ENCODE assay signal across 8 cellular contexts in the genomic region with DNA sequence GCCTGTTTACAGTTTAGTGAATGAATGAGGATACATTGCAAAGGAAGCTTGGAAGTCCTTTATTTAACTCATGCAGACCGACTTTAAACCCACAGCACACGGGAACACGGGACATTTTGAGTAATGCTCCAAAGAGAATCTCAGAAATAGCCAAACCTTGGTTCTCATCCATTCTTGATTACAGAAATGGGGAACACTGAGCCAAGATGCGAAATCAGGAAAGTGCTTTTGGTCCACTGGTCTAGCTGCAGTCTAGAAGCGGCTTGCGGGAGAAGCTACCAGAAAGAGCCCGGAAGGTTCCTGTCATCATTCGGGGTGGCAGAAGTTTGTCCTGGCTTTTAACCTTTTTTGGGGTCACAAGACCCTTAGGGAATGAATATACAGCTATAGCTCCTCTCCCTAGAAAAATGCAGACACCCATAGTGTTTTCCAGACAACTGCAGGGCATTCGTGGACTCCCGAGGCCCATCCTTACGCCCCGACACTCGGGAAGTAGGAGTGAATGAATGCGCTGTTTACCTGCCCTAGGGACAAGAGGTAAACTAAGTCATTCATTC. TPM values are rescaled to one million over a fixed set of nuclear protein-coding genes. Genes with fewer than 3 reads are reported as not detected.
DNase-seq lines count a peak whose midpoint lies in the region; ATAC-seq, FAIRE-seq and TF ChIP-seq lines count a peak whose summit lies in the region.

No MANE protein-coding gene starts in this region.

- peak overlapping the region; percentile 89 for H2AFZ ChIP-seq in keratinocyte (ENCODE audit: control insufficient read depth, low read length)

- peak overlapping the region; percentile 64 for H3K4me3 Mint-ChIP-seq in T-helper 1 cell treated with Interleukin-12 subunit alpha and Interleukin-12 subunit beta and Interleukin-4 antibody, amounts not matched to agents 30 μg/mL and 1 μg/mL, for 36 hours
- peak overlapping the region; percentile 63 for H3K4me3 Mint-ChIP-seq in activated T-helper 2 cell treated with anti-CD3 and anti-CD28 coated beads, Interferon-gamma antibody, Interleukin-2, Interleukin-4, amounts not matched to agents 10 μg/mL and 5 μg/mL and 100 μg/mL, durations not matched to agents 14 hours and 24 hours and 36 hours (ENCODE audit: low read depth)

- H3K9me3 ChIP-seq in keratinocyte (ENCODE audit: control insufficient read depth, low read depth, low read length) = no peaks in the 10 kb centered on the region

- peaks cover 17% of the 10 kb centered on the region for H3K4me1 ChIP-seq in keratinocyte (ENCODE audit: control insufficient read depth, extremely low read depth, insufficient read depth, low read length)

- DNase-seq in T-helper 1 cell (no peak), keratinocyte (ENCODE audit: low read depth, low spot score) (no peak), substantia nigra (lab: John Stamatoyannopoulos, UW) (no peak)
- no peak for DNase-seq in activated T-helper 2 cell treated with anti-CD3 and anti-CD28 coated beads, Interferon-gamma antibody, Interleukin-2, Interleukin-4, amounts not matched to agents 10 μg/mL and 5 μg/mL and 100 μg/mL, durations not matched to agents 14 hours and 24 hours and 36 hours (ENCODE audit: low spot score)
- DNase-seq in activated naive CD4-positive, alpha-beta T cell treated with anti-CD3 and anti-CD28 coated beads, Interleukin-2, amount 50 U/mL, for 72 hours (ENCODE audit: low spot score in 2 of 2) = no peak

- H3K27ac Mint-ChIP-seq in T-helper 1 cell treated with Interleukin-12 subunit alpha and Interleukin-12 subunit beta and Interleukin-4 antibody, amounts not matched to agents 30 μg/mL and 1 μg/mL, for 36 hours = peak overlapping the region; percentile 65
- H3K27ac Mint-ChIP-seq in activated T-helper 2 cell treated with anti-CD3 and anti-CD28 coated beads, Interferon-gamma antibody, Interleukin-2, Interleukin-4, amounts not matched to agents 10 μg/mL and 5 μg/mL and 100 μg/mL, durations not matched to agents 14 hours and 24 hours and 36 hours = peak overlapping the region; percentile 25
- peak overlapping the region in 1 of 2 donors; percentile 79 for H3K27ac Mint-ChIP-seq in activated naive CD4-positive, alpha-beta T cell treated with anti-CD3 and anti-CD28 coated beads, Interleukin-2, amount 50 U/mL, for 72 hours

- H3K4me1 Mint-ChIP-seq in T-helper 1 cell treated with Interleukin-12 subunit alpha and Interleukin-12 subunit beta and Interleukin-4 antibody, amounts not matched to agents 30 μg/mL and 1 μg/mL, for 36 hours (ENCODE audit: low read depth) = peaks cover 28% of the 10 kb centered on the region
- peaks cover 32% of the 10 kb centered on the region for H3K4me1 Mint-ChIP-seq in activated T-helper 2 cell treated with anti-CD3 and anti-CD28 coated beads, Interferon-gamma antibody, Interleukin-2, Interleukin-4, amounts not matched to agents 10 μg/mL and 5 μg/mL and 100 μg/mL, durations not matched to agents 14 hours and 24 hours and 36 hours (ENCODE audit: low read depth)

- H3K9ac ChIP-seq in keratinocyte (ENCODE audit: control insufficient read depth, extremely low read depth, insufficient read depth, low read length) = peak overlapping the region; percentile 75

- H3K27ac ChIP-seq in keratinocyte (ENCODE audit: control insufficient read depth, insufficient read depth, low read length) (peak overlapping the region; percentile 62), substantia nigra (ENCODE audit: low read depth, low read length, poor library complexity, severe bottlenecking) (peak overlapping the region; percentile 4)

- intact Hi-C loops in activated T-helper 2 cell treated with anti-CD3 and anti-CD28 coated beads, Interferon-gamma antibody, Interleukin-2, Interleukin-4, amounts not matched to agents 10 μg/mL and 5 μg/mL and 100 μg/mL, durations not matched to agents 14 hours and 24 hours and 36 hours (cut with micrococcal nuclease) = no loop called here

- FAIRE-seq in keratinocyte (lab: Jason Lieb, UNC) = no peak

- dilution Hi-C loops in keratinocyte (cut with MboI; ENCODE audit: extremely low pct_ligation_motif_present, low sequenced_read_pairs) = no loop called here

- H3K9me3 Mint-ChIP-seq in T-helper 1 cell treated with Interleukin-12 subunit alpha and Interleukin-12 subunit beta and Interleukin-4 antibody, amounts not matched to agents 30 μg/mL and 1 μg/mL, for 36 hours = no peaks in the 10 kb centered on the region
- no peaks in the 10 kb centered on the region for H3K9me3 Mint-ChIP-seq in activated T-helper 2 cell treated with anti-CD3 and anti-CD28 coated beads, Interferon-gamma antibody, Interleukin-2, Interleukin-4, amounts not matched to agents 10 μg/mL and 5 μg/mL and 100 μg/mL, durations not matched to agents 14 hours and 24 hours and 36 hours
- no peaks in the 10 kb centered on the region for H3K9me3 Mint-ChIP-seq in activated naive CD4-positive, alpha-beta T cell treated with anti-CD3 and anti-CD28 coated beads, Interleukin-2, amount 50 U/mL, for 72 hours

- H3K27me3 ChIP-seq in keratinocyte (ENCODE audit: control insufficient read depth, extremely low read depth, insufficient read depth, low read length) = no peaks in the 10 kb centered on the region

- H3K79me2 ChIP-seq in keratinocyte (ENCODE audit: control insufficient read depth, insufficient read depth, low read length) = peaks cover 39% of the 10 kb centered on the region

- ATAC-seq in HG02852 (IDR thresholded peaks at IDR 0.05; ENCODE audit: unreplicated experiment) (no peak), HG02973 (IDR thresholded peaks at IDR 0.05; ENCODE audit: unreplicated experiment) (no peak)
- no peak for ATAC-seq in activated naive CD4-positive, alpha-beta T cell treated with anti-CD3 and anti-CD28 coated beads, Interleukin-2, amount 50 U/mL, for 72 hours

- peaks cover 28% of the 10 kb centered on the region for H3K27me3 Mint-ChIP-seq in T-helper 1 cell treated with Interleukin-12 subunit alpha and Interleukin-12 subunit beta and Interleukin-4 antibody, amounts not matched to agents 30 μg/mL and 1 μg/mL, for 36 hours (ENCODE audit: low read depth)
- peaks cover 12% of the 10 kb centered on the region for H3K27me3 Mint-ChIP-seq in activated T-helper 2 cell treated with anti-CD3 and anti-CD28 coated beads, Interferon-gamma antibody, Interleukin-2, Interleukin-4, amounts not matched to agents 10 μg/mL and 5 μg/mL and 100 μg/mL, durations not matched to agents 14 hours and 24 hours and 36 hours (ENCODE audit: low read depth)

- H3K4me2 ChIP-seq in keratinocyte (ENCODE audit: control insufficient read depth, extremely low read depth, insufficient read depth, low read depth, low read length) = peak overlapping the region; percentile 85

- peaks cover 5% of the 10 kb centered on the region for H4K20me1 ChIP-seq in keratinocyte (ENCODE audit: control insufficient read depth, extremely low read depth, insufficient read depth, low read length)

- H3K4me3 ChIP-seq in keratinocyte (ENCODE audit: control insufficient read depth in 2 of 3, extremely low read depth in 1 of 3, insufficient read depth in 2 of 3, low read depth in 1 of 3, low read length in 3 of 3) = peak overlapping the region; percentile 65 to 92 (median 75)

- no peak for TF ChIP-seq CTCF in keratinocyte (optimal IDR thresholded peaks at IDR 0.05 in 1 of 3, IDR thresholded peaks at IDR 0.05 in 1 of 3, conservative IDR thresholded peaks at IDR 0.05 in 1 of 3; ENCODE audit: extremely low read depth in 1 of 3, insufficient read depth in 2 of 3, low read length in 3 of 3)

- H3K36me3 ChIP-seq in keratinocyte (ENCODE audit: control insufficient read depth in 2 of 2, extremely low read depth in 1 of 2, insufficient read depth in 2 of 2, low read length in 2 of 2) = peaks cover 0 to 10% of the 10 kb centered on the region in 2 experiments

- H3K9me1 ChIP-seq in keratinocyte (ENCODE audit: control insufficient read depth, extremely low read depth, insufficient read depth, low read length) = no peaks in the 10 kb centered on the region

- peaks cover 8% of the 10 kb centered on the region for H3K36me3 Mint-ChIP-seq in T-helper 1 cell treated with Interleukin-12 subunit alpha and Interleukin-12 subunit beta and Interleukin-4 antibody, amounts not matched to agents 30 μg/mL and 1 μg/mL, for 36 hours (ENCODE audit: low read depth)
- peaks cover 14% of the 10 kb centered on the region for H3K36me3 Mint-ChIP-seq in activated T-helper 2 cell treated with anti-CD3 and anti-CD28 coated beads, Interferon-gamma antibody, Interleukin-2, Interleukin-4, amounts not matched to agents 10 μg/mL and 5 μg/mL and 100 μg/mL, durations not matched to agents 14 hours and 24 hours and 36 hours (ENCODE audit: low read depth)
- peaks cover 12 to 21% of the 10 kb centered on the region in 2 donors for H3K36me3 Mint-ChIP-seq in activated naive CD4-positive, alpha-beta T cell treated with anti-CD3 and anti-CD28 coated beads, Interleukin-2, amount 50 U/mL, for 72 hours

RNA-seq across cellular contexts. Expression of a gene that starts 0.5 kb away (rescaled TPM):
- total RNA-seq in activated T-helper 2 cell treated with anti-CD3 and anti-CD28 coated beads, Interferon-gamma antibody, Interleukin-2, Interleukin-4, amounts not matched to agents 10 μg/mL and 5 μg/mL and 100 μg/mL, durations not matched to agents 14 hours and 24 hours and 36 hours = 16.3 and 16.9 TPM in 2 replicates
- 25.0 to 31.9 TPM (median 25.0 TPM) in 3 replicates for polyA plus RNA-seq in keratinocyte
- polyA plus RNA-seq in keratinocyte (2011; ENCODE audit: low read depth) = 15.7 TPM
- polyA plus RNA-seq in keratinocyte (2011; cell fraction: cytosol; rRNA removed) = 11.5 and 19.4 TPM in 2 replicates
- 42.8 and 55.0 TPM in 2 replicates for polyA plus RNA-seq in keratinocyte (2011; cell fraction: nucleus; rRNA removed)
- polyA plus RNA-seq in keratinocyte (2012; ENCODE audit: low replicate concordance) = 14.8 and 20.2 TPM in 2 replicates
- polyA minus RNA-seq in keratinocyte = 15.0 to 26.6 TPM (median 23.6 TPM) in 3 replicates
- polyA minus RNA-seq in keratinocyte (2011; cell fraction: cytosol; rRNA and poly(A)+ RNA removed) = 16.1 TPM
- polyA minus RNA-seq in keratinocyte (2011; cell fraction: nucleus; rRNA and poly(A)+ RNA removed) = 30.9 and 52.6 TPM in 2 replicates
- total RNA-seq in activated naive CD4-positive, alpha-beta T cell treated with anti-CD3 and anti-CD28 coated beads, Interleukin-2, amount 50 U/mL, for 72 hours = 10 to 100 TPM; 11.9 to 12.3 TPM
